ENCODE assay signal across 15 cellular contexts in the genomic region with DNA sequence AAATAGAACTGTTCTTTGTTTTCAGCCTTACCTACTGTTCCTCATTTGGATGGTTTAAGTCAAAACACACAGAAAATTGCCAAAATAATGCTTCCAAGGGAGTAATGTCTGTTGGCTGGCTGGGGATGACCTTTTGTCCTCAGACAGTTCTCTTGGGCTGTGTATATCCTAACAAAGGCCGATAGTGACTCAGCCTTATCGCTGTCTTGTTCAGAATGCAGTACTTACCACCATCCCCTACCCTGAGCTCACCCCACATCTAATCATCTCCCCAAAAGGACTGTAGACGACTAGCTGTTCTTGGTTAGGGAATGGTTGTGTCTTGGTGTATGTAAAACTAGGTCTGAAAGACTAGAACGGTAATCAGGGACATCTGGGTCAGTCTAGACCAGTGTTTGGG. TPM values are rescaled to one million over a fixed set of nuclear protein-coding genes. Genes with fewer than 3 reads are reported as not detected.
DNase-seq lines count a peak whose midpoint lies in the region; ATAC-seq and TF ChIP-seq lines count a peak whose summit lies in the region.
"Had no signal": no experiment of that assay in that cellular context is flagged by ENCODE, and none has a peak within 500 bp of the region (broad histone marks: within the 10 kb centered on the region; RNA-seq: fewer than 3 reads in every experiment).

No MANE protein-coding gene starts in this region.

- peaks cover 42% of the 10 kb centered on the region for H3K79me1 ChIP-seq in mesenchymal stem cell (replicated peaks; ENCODE audit: low read length, poor library complexity, severe bottlenecking)

- no peak overlapping the region for H3K18ac ChIP-seq in mesenchymal stem cell (ENCODE audit: low read depth in 1 of 2, low read length in 2 of 2)

- POLR2A ChIA-PET in CD8-positive, alpha-beta memory T cell (lab: Charles Lee), result no interaction called here
- POLR2A ChIA-PET in OCI-LY7 (lab: Charles Lee), result interaction anchor here (1.1 kb wide), 1 partner anchor 9 kb away, joined by 3 read pairs; no protein-coding TSS in a partner anchor
- POLR2A ChIA-PET in HEK293T (lab: Yijun Ruan, JAX), result no interaction called here

- H3K9ac ChIP-seq in mesenchymal stem cell (ENCODE audit: low read length), result no peak overlapping the region

- 93% methylated on average over 2 of the region's 4 CpGs for WGBS in mesenchymal stem cell

- H3K4me3 ChIP-seq in CD8-positive, alpha-beta memory T cell (ENCODE audit: low read length), result no peak overlapping the region
- no peak overlapping the region for H3K4me3 ChIP-seq in OCI-LY7 (ENCODE audit: low read depth, low read length, poor library complexity, severe bottlenecking)
- H3K4me3 ChIP-seq in mesenchymal stem cell (ENCODE audit: insufficient read depth in 1 of 2, low read depth in 1 of 2, low read length in 2 of 2), result no peak overlapping the region

- H3K27me3 Mint-ChIP-seq in CD8-positive, alpha-beta memory T cell, result peaks cover 0 to 1% of the 10 kb centered on the region in 2 donors

- peak overlapping the region in 1 of 2 experiments; percentile 15 for H2BK12ac ChIP-seq in mesenchymal stem cell (ENCODE audit: low read length in 2 of 2)

- H3K9me3 ChIP-seq in CD8-positive, alpha-beta memory T cell (ENCODE audit: low read length), result no peaks in the 10 kb centered on the region
- no peaks in the 10 kb centered on the region for H3K9me3 ChIP-seq in OCI-LY7 (ENCODE audit: low read length)
- H3K9me3 ChIP-seq in mesenchymal stem cell (ENCODE audit: control insufficient read depth, low read length), result no peaks in the 10 kb centered on the region

- no peak overlapping the region for H2BK120ac ChIP-seq in mesenchymal stem cell (ENCODE audit: low read depth, low read length)

- H3K79me2 ChIP-seq in OCI-LY7 (ENCODE audit: insufficient read depth, low read depth, low read length), result no peaks in the 10 kb centered on the region

- H4K91ac ChIP-seq in mesenchymal stem cell (ENCODE audit: low read length), result no peak overlapping the region

- H2AFZ ChIP-seq in OCI-LY7 (ENCODE audit: low read length) (no peak overlapping the region), mesenchymal stem cell (ENCODE audit: low read depth, low read length) (no peak overlapping the region)

- DNase-seq in CD8-positive, alpha-beta memory T cell, result no peak
- DNase-seq in OCI-LY7 (ENCODE audit: low spot score) (no peak), dermis blood vessel endothelial cell (peak; percentile 24), mesenchymal stem cell (peak; percentile 30), NCI-H748 treated with DMSO at 0.1 percent for 48 hours (lab: John Stamatoyannopoulos, UW) (no peak), HEK293T (ENCODE audit: extremely low spot score) (no peak)
- DNase-seq in activated T-cell treated with anti-CD3 and anti-CD28 coated beads, Interleukin-2, amount 50 U/mL, for 48 hours, result no peak
- DNase-seq: CD8-positive, alpha-beta T cell; MV-4-11; NCI-H1436; NCI-H2227 treated with DMSO at 0.1 percent for 48 hours; NCI-H524 treated with DMSO at 0.1 percent for 48 hours; PC-3 had no signal

- peak overlapping the region in 1 of 2 experiments; percentile 17 for H3K23ac ChIP-seq in mesenchymal stem cell (ENCODE audit: low read length in 2 of 2)

- H3K27ac ChIP-seq in CD8-positive, alpha-beta memory T cell (ENCODE audit: low read depth, low read length), result peak overlapping the region; percentile 5
- peak overlapping the region; percentile 1 for H3K27ac ChIP-seq in OCI-LY7 (ENCODE audit: low read depth, low read length, poor library complexity, severe bottlenecking)
- no peak overlapping the region for H3K27ac ChIP-seq in mesenchymal stem cell (ENCODE audit: low read length, poor library complexity, severe bottlenecking)

- no peaks in the 10 kb centered on the region for H4K20me1 ChIP-seq in OCI-LY7 (ENCODE audit: insufficient read depth, low read length)

- H2BK5ac ChIP-seq in mesenchymal stem cell (ENCODE audit: low read depth, low read length, poor library complexity, severe bottlenecking), result no peak overlapping the region

- no peaks in the 10 kb centered on the region for H3K27me3 ChIP-seq in CD8-positive, alpha-beta memory T cell (ENCODE audit: insufficient read depth, low read length, poor library complexity, severe bottlenecking)
- no peaks in the 10 kb centered on the region for H3K27me3 ChIP-seq in mesenchymal stem cell (ENCODE audit: control insufficient read depth in 1 of 2, insufficient read depth in 1 of 2, low read length in 2 of 2)

- ATAC-seq in GM21381 (IDR thresholded peaks at IDR 0.05; ENCODE audit: unreplicated experiment), result no peak
- ATAC-seq: CD8-positive, alpha-beta T cell; PC-3; SK-N-SH treated with all-trans-retinoic acid at 6 μM for 48 hours had no signal

- peaks cover 10% of the 10 kb centered on the region for H3K36me3 ChIP-seq in CD8-positive, alpha-beta memory T cell (ENCODE audit: insufficient read depth, low read length)
- H3K36me3 ChIP-seq in OCI-LY7 (ENCODE audit: insufficient read depth, low read length), result peaks cover 30% of the 10 kb centered on the region
- peaks cover 33 to 90% of the 10 kb centered on the region in 2 experiments for H3K36me3 ChIP-seq in mesenchymal stem cell (ENCODE audit: control insufficient read depth in 1 of 2, insufficient read depth in 2 of 2, low read depth in 1 of 2, low read length in 2 of 2)

- CTCF ChIA-PET in CD8-positive, alpha-beta memory T cell (lab: Charles Lee), result interaction anchor here (1.4 kb wide), 1 partner anchor 8 kb away, joined by 3 read pairs; no protein-coding TSS in a partner anchor
- CTCF ChIA-PET in OCI-LY7 (lab: Charles Lee; ENCODE audit: unreplicated experiment) (no interaction called here), HEK293T (lab: Yijun Ruan, JAX) (no interaction called here)

- no peak overlapping the region for H3K27ac Mint-ChIP-seq in CD8-positive, alpha-beta memory T cell
- H3K27ac Mint-ChIP-seq: CD8-positive, alpha-beta T cell had no signal

- BruUV-seq in OCI-LY7 (replicated peaks; lab: Mats Ljungman, UMichigan), result no TSS peak

- H3K14ac ChIP-seq in mesenchymal stem cell (ENCODE audit: low read length in 2 of 2), result peak overlapping the region in 1 of 2 experiments; percentile 27

- no peaks in the 10 kb centered on the region for H3K9me3 Mint-ChIP-seq in CD8-positive, alpha-beta memory T cell
- H3K9me3 Mint-ChIP-seq: CD8-positive, alpha-beta T cell had no signal

- no peak overlapping the region for H3K4me3 Mint-ChIP-seq in CD8-positive, alpha-beta memory T cell
- H3K4me3 Mint-ChIP-seq: CD8-positive, alpha-beta T cell had no signal

- no peaks in the 10 kb centered on the region for H3K4me1 ChIP-seq in CD8-positive, alpha-beta memory T cell (ENCODE audit: insufficient read depth, low read length)
- H3K4me1 ChIP-seq in OCI-LY7 (ENCODE audit: insufficient read depth, low read length, poor library complexity, severe bottlenecking) (peaks cover 31% of the 10 kb centered on the region), mesenchymal stem cell (ENCODE audit: control insufficient read depth, insufficient read depth, low read depth, low read length) (peaks cover 10% of the 10 kb centered on the region)

- no peak for TF ChIP-seq CTCF in OCI-LY7 (conservative IDR thresholded peaks at IDR 0.05; ENCODE audit: low read length)

- H2AK5ac ChIP-seq in mesenchymal stem cell (ENCODE audit: low read length, severe bottlenecking), result no peak overlapping the region

- H4K8ac ChIP-seq in mesenchymal stem cell (ENCODE audit: low read length), result no peak overlapping the region

- H3K36me3 Mint-ChIP-seq in CD8-positive, alpha-beta memory T cell, result peaks cover 0 to 76% (median 14%) of the 10 kb centered on the region in 3 donors

- H3K4me2 ChIP-seq in OCI-LY7 (ENCODE audit: low read length) (peak overlapping the region; percentile 50; the same call in 1 of the 2 replicates), mesenchymal stem cell (ENCODE audit: low read length, poor library complexity, severe bottlenecking) (no peak overlapping the region)

- intact Hi-C loops in OCI-LY7 (cut with micrococcal nuclease; ENCODE audit: unreplicated experiment), result no loop called here

- no peaks in the 10 kb centered on the region for H3K4me1 Mint-ChIP-seq in CD8-positive, alpha-beta memory T cell

- no peak overlapping the region for H2BK15ac ChIP-seq in mesenchymal stem cell (ENCODE audit: low read depth, poor library complexity, severe bottlenecking)

- H3K9me2 ChIP-seq in OCI-LY7 (ENCODE audit: insufficient read depth, low read length), result no peaks in the 10 kb centered on the region

- H3K4ac ChIP-seq in mesenchymal stem cell (ENCODE audit: low read depth in 1 of 2, low read length in 2 of 2), result no peak overlapping the region

TF ChIP-seq in HEK293T, 16 proteins besides CTCF, POLR2A, EP300 and RAD21:
- no peak for TF ChIP-seq SP1 (IDR thresholded peaks at IDR 0.05)
- no peak for TF ChIP-seq BHLHE40 (IDR thresholded peaks at IDR 0.05; ENCODE audit: borderline replicate concordance)

RNA-seq across cellular contexts. Expression of a gene that starts 35.0 kb away (rescaled TPM):
- 100 to 1,000 TPM; 158 to 159 TPM for total RNA-seq in CD8-positive, alpha-beta memory T cell
- polyA plus RNA-seq in CD8-positive, alpha-beta memory T cell, result 194 TPM
- total RNA-seq in OCI-LY7 (2014; rRNA removed; shearing (Covaris generic)), result 116 and 130 TPM in 2 replicates
- total RNA-seq in OCI-LY7 (2022) (196 and 197 TPM in 2 replicates), dermis blood vessel endothelial cell (485 and 795 TPM in 2 replicates)
- polyA plus RNA-seq in mesenchymal stem cell (2013, experiment 1 of 2), result 289 TPM
- polyA plus RNA-seq in mesenchymal stem cell (2013, experiment 2 of 2), result 300 TPM

Comparison
In these comparisons a context has a peak if more than half of its experiments do, and no peak if none do; other contexts are left out.
1. DNase-seq: peak in dermis blood vessel endothelial cell (single experiment) and mesenchymal stem cell (single experiment); none in CD8-positive, alpha-beta memory T cell (0 of 5), OCI-LY7 (single experiment), NCI-H748 treated with DMSO at 0.1 percent for 48 hours (single experiment), activated T-cell treated with anti-CD3 and anti-CD28 coated beads, Interleukin-2, amount 50 U/mL, for 48 hours (0 of 2) and HEK293T (single experiment).